31 cellular contexts compared by ENCODE assay signal in the genomic region with DNA sequence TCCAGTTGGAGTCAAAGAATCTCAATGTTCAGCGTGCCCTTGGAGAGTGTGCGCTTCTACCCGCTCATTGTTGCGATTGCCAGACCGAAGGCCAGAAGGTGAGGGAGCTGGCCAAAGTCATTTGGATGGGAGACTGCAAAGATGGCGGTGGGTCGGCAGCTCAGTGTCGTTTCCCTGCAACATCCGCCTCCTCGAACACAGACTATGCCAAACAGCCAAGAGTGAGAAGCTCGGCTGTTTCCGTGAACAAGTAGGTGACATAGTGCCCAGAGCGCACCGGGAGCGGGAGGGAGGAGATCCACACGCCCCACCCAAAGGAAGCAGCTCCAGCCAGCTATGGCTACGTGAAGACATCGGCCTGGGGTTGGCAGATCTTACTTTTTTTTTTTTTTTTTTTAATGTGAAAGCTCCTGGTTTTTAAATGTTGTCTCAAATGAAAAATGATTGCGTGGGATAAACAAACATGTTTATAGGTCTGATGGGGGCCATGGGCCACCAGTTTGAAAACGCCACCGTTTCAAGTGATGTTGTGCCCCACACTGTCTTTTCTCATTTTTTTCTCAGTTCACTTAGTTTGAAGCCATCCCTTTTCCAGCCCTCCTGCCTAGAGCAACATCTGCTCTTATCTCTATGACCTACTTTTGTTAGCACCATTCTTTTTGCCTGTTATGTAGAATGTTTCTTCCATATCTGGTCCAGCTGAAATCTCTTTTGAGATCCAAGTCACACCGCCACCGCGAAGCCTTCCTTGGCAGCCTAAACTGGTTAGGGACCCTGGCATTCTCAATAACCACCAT.
"Had no signal": no experiment of that assay in that cellular context is flagged by ENCODE, and none has a peak within 500 bp of the region (broad histone marks: within the 10 kb centered on the region; RNA-seq: fewer than 3 reads in every experiment).

No MANE protein-coding gene starts in this region.

- H3K27ac Mint-ChIP-seq: dendritic cell treated with granulocyte-macrophage colony-stimulating factor and Interleukin-4, amounts not matched to agents 40 ng/mL and 50 ng/mL, for 4 days; endodermal cell; memory B cell; mesothelial cell of epicardium; naive B cell; natural killer cell treated with Interleukin-12 subunit alpha and Interleukin-12 subunit beta and Interleukin-15 and Interleukin-18, amount 100 ng/mL, for 72 hours; stimulated activated naive B cell treated with anti-CD40 and anti-IgM and Interleukin-4, amounts not matched to agents 10 μg/mL and 1 μg/mL and 100 μg/mL, for 72 hours; stimulated activated naive CD8-positive, alpha-beta T cell treated with anti-CD3 and anti-CD28 coated beads, Interleukin-15, Interleukin-2, amounts not matched to agents 100 ng/mL and 50 ng/mL, for 24 hours had no signal

- H3K36me3 Mint-ChIP-seq: mesothelial cell of epicardium; naive B cell; stimulated activated naive B cell treated with anti-CD40 and anti-IgM and Interleukin-4, amounts not matched to agents 10 μg/mL and 1 μg/mL and 100 μg/mL, for 72 hours had no signal

- H3K4me1 ChIP-seq: gastrocnemius medialis, pancreas, right lobe of liver, tibial nerve, upper lobe of right lung, uterus had no signal

- H3K4me2 ChIP-seq: hepatocyte had no signal

- FAIRE-seq: kidney, pancreas, small intestine had no signal

- DNase-seq: effector CD8-positive, alpha-beta T cell; endodermal cell; foreskin fibroblast; gastrocnemius medialis; head of caudate nucleus; kidney; mucosa of descending colon; naive B cell; pancreas; retina; right lobe of liver; small intestine; stimulated activated CD4-positive, alpha-beta T cell treated with anti-CD3 and anti-CD28 coated beads, Interleukin-15, amount 100 ng/mL, for 24 hours; stimulated activated CD4-positive, alpha-beta T cell treated with anti-CD3 and anti-CD28 coated beads, Interleukin-2, amount 100 ng/mL, for 48 hours; stimulated activated naive B cell treated with anti-CD40 and anti-IgM and Interleukin-4, amounts not matched to agents 10 μg/mL and 1 μg/mL and 100 μg/mL, for 72 hours; upper lobe of right lung; uterus had no signal

- H3K4me3 Mint-ChIP-seq: dendritic cell treated with granulocyte-macrophage colony-stimulating factor and Interleukin-4, amounts not matched to agents 40 ng/mL and 50 ng/mL, for 4 days; endodermal cell; memory B cell; mesothelial cell of epicardium; naive B cell; natural killer cell treated with Interleukin-12 subunit alpha and Interleukin-12 subunit beta and Interleukin-15 and Interleukin-18, amount 100 ng/mL, for 72 hours; neural crest cell; stimulated activated naive B cell treated with anti-CD40 and anti-IgM and Interleukin-4, amounts not matched to agents 10 μg/mL and 1 μg/mL and 100 μg/mL, for 72 hours; stimulated activated naive CD8-positive, alpha-beta T cell treated with anti-CD3 and anti-CD28 coated beads, Interleukin-15, Interleukin-2, amounts not matched to agents 100 ng/mL and 50 ng/mL, for 24 hours had no signal

- H3K9me3 Mint-ChIP-seq: dendritic cell treated with granulocyte-macrophage colony-stimulating factor and Interleukin-4, amounts not matched to agents 40 ng/mL and 50 ng/mL, for 4 days; endodermal cell had no signal

- H3K36me3 ChIP-seq: gastrocnemius medialis, neutrophil, pancreas, right lobe of liver, thoracic aorta, tibial nerve, upper lobe of right lung, uterus had no signal

- H3K9me3 ChIP-seq: gastrocnemius medialis, mucosa of descending colon, neutrophil, pancreas, right lobe of liver, thoracic aorta, tibial nerve, upper lobe of right lung, uterus had no signal

- H3K79me2 ChIP-seq: hepatocyte had no signal

- ATAC-seq: esophagus mucosa; gastrocnemius medialis; left lobe of liver; mucosa of descending colon; natural killer cell treated with Interleukin-12 subunit alpha and Interleukin-12 subunit beta and Interleukin-15 and Interleukin-18, amount 100 ng/mL, for 72 hours; pancreas; right lobe of liver; stimulated activated naive B cell treated with anti-CD40 and anti-IgM and Interleukin-4, amounts not matched to agents 10 μg/mL and 1 μg/mL and 100 μg/mL, for 72 hours; upper lobe of right lung had no signal

- H3K4me3 ChIP-seq: gastrocnemius medialis, hepatocyte, lung, mucosa of descending colon, pancreas, right lobe of liver, thoracic aorta, tibial nerve, upper lobe of right lung, uterus had no signal

- H3K27me3 Mint-ChIP-seq: dendritic cell treated with granulocyte-macrophage colony-stimulating factor and Interleukin-4, amounts not matched to agents 40 ng/mL and 50 ng/mL, for 4 days; natural killer cell treated with Interleukin-12 subunit alpha and Interleukin-12 subunit beta and Interleukin-15 and Interleukin-18, amount 100 ng/mL, for 72 hours; stimulated activated naive B cell treated with anti-CD40 and anti-IgM and Interleukin-4, amounts not matched to agents 10 μg/mL and 1 μg/mL and 100 μg/mL, for 72 hours; stimulated activated naive CD8-positive, alpha-beta T cell treated with anti-CD3 and anti-CD28 coated beads, Interleukin-15, Interleukin-2, amounts not matched to agents 100 ng/mL and 50 ng/mL, for 24 hours had no signal

- H3K4me1 Mint-ChIP-seq: endodermal cell; memory B cell; mesothelial cell of epicardium; naive B cell; stimulated activated naive B cell treated with anti-CD40 and anti-IgM and Interleukin-4, amounts not matched to agents 10 μg/mL and 1 μg/mL and 100 μg/mL, for 72 hours had no signal

- H2AFZ ChIP-seq: hepatocyte had no signal

- H3K27ac ChIP-seq: epithelial cell of prostate, gastrocnemius medialis, hepatocyte, neutrophil, pancreas, right lobe of liver, thoracic aorta, tibial nerve, upper lobe of right lung, uterus had no signal

- H3K27me3 ChIP-seq: gastrocnemius medialis, hepatocyte, pancreas, right lobe of liver, tibial nerve, upper lobe of right lung, uterus had no signal
